ENCODE assay signal across 23 cellular contexts in the genomic region with DNA sequence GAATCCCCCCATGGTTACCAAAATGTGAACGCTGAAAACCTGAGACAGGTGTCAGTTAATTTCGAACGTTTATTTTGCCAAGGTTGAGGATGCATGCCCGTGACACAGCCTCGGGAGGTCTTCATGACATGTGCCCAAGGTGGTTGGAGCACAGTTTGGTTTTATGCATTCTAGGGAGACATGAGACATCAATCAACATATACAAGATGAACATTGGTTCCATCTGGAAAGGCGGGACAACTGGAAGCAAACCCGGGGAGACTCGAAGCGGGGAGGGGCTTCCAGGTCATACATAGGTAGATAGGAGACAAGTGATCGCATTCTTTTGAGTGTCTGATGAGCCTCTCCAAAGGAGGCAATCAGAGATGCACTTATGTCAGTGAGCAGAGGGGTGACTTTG.
"Had no signal": no experiment of that assay in that cellular context is flagged by ENCODE, and none has a peak within 500 bp of the region (broad histone marks: within the 10 kb centered on the region; RNA-seq: fewer than 3 reads in every experiment).

No MANE protein-coding gene starts in this region.

- H3K4me1 Mint-ChIP-seq: brain, neural crest cell had no signal

- H3K4me3 Mint-ChIP-seq: activated CD4-positive, alpha-beta memory T cell treated with anti-CD3 and anti-CD28 coated beads, Interleukin-2, amount 10 ng/mL, durations not matched to agents 7 days and 5 days; activated CD4-positive, alpha-beta T cell treated with anti-CD3 and anti-CD28 coated beads, Interleukin-2, amount 10 ng/mL, durations not matched to agents 7 days and 5 days; activated naive CD4-positive, alpha-beta T cell treated with anti-CD3 and anti-CD28 coated beads for 36 hours; activated naive CD8-positive, alpha-beta T cell treated with anti-CD3 and anti-CD28 coated beads, Interleukin-2, amount 10 ng/mL, durations not matched to agents 7 days and 5 days; activated T-cell treated with anti-CD3 and anti-CD28 coated beads, Interleukin-2, amount 50 U/mL, for 4 hours; brain; dendritic cell treated with granulocyte-macrophage colony-stimulating factor and Interleukin-4, amounts not matched to agents 40 ng/mL and 50 ng/mL, for 4 days; endodermal cell; naive B cell; neural crest cell had no signal

- H3K9me3 Mint-ChIP-seq: endodermal cell had no signal

- H3K27ac Mint-ChIP-seq: activated CD4-positive, alpha-beta memory T cell treated with anti-CD3 and anti-CD28 coated beads, Interleukin-2, amount 10 ng/mL, durations not matched to agents 7 days and 5 days; activated naive CD4-positive, alpha-beta T cell treated with anti-CD3 and anti-CD28 coated beads for 36 hours; activated naive CD8-positive, alpha-beta T cell treated with anti-CD3 and anti-CD28 coated beads, Interleukin-2, amount 10 ng/mL, durations not matched to agents 7 days and 5 days; activated T-helper 2 cell treated with anti-CD3 and anti-CD28 coated beads, Interferon-gamma antibody, Interleukin-2, Interleukin-4, amounts not matched to agents 10 μg/mL and 5 μg/mL and 100 μg/mL, durations not matched to agents 14 hours and 24 hours and 36 hours; brain; dendritic cell treated with granulocyte-macrophage colony-stimulating factor and Interleukin-4, amounts not matched to agents 40 ng/mL and 50 ng/mL, for 4 days; endodermal cell had no signal

- H3K36me3 Mint-ChIP-seq: brain had no signal

- H3K27me3 Mint-ChIP-seq: dendritic cell treated with granulocyte-macrophage colony-stimulating factor and Interleukin-4, amounts not matched to agents 40 ng/mL and 50 ng/mL, for 4 days; naive B cell had no signal

- DNase-seq: activated CD4-positive, alpha-beta memory T cell treated with anti-CD3 and anti-CD28 coated beads, Interleukin-2, amount 10 ng/mL, durations not matched to agents 7 days and 5 days; activated CD4-positive, alpha-beta T cell treated with anti-CD3 and anti-CD28 coated beads for 1 hour; activated CD4-positive, alpha-beta T cell treated with anti-CD3 and anti-CD28 coated beads, Interleukin-2, amount 10 ng/mL, durations not matched to agents 7 days and 5 days; activated CD8-positive, alpha-beta memory T cell treated with anti-CD3 and anti-CD28 coated beads, Interleukin-2, amount 50 U/mL, for 48 hours; activated naive CD4-positive, alpha-beta T cell treated with anti-CD3 and anti-CD28 coated beads for 36 hours; activated naive CD8-positive, alpha-beta T cell treated with anti-CD3 and anti-CD28 coated beads, Interleukin-2, amount 10 ng/mL, durations not matched to agents 7 days and 5 days; activated T-cell treated with anti-CD3 and anti-CD28 coated beads, Interleukin-2, amount 50 U/mL, for 4 hours; endodermal cell; foreskin fibroblast; heart left ventricle; left ventricle myocardium superior; mammary epithelial cell; naive B cell; occipital lobe; stimulated activated naive CD4-positive, alpha-beta T cell treated with Interleukin-2 at 50 U/mL for 16 hours; T-helper 2 cell; testis; transverse colon had no signal

- ATAC-seq: activated T-cell treated with anti-CD3 and anti-CD28 coated beads, Interleukin-2, amount 50 U/mL, for 4 hours; esophagus mucosa; heart left ventricle; left ventricle myocardium superior had no signal
